In genomic region chr14:21044106-21044618, GRCh38 we compare ENCODE assay signal across 16 cellular contexts. TPM values are rescaled to one million over a fixed set of nuclear protein-coding genes. Genes with fewer than 3 reads are reported as not detected.
DNase-seq lines count a peak whose midpoint lies in the region; ATAC-seq and TF ChIP-seq lines count a peak whose summit lies in the region.
"Had no signal": no experiment of that assay in that cellular context is flagged by ENCODE, and none has a peak within 500 bp of the region (broad histone marks: within the 10 kb centered on the region; RNA-seq: fewer than 3 reads in every experiment).

No MANE protein-coding gene starts in this region.

- in situ Hi-C loops in ACHN (cut with HindIII; ENCODE audit: low pct_ligation_motif_present, low pct_unique_long_range_greater_than_20kb, low sequenced_read_pairs): no loop called here

- peak; percentile 22 for ATAC-seq in Right ventricle myocardium inferior
- ATAC-seq in left lobe of liver: peak; percentile 58
- ATAC-seq: HCT116, Panc1 had no signal

- intact Hi-C loops in Right ventricle myocardium inferior (cut with DNase I): loop anchor here (5.0 kb wide), 1 partner anchor 362 kb away; the partner anchor contains the start of gene RNASE4

- no peak overlapping the region for H3K4me3 ChIP-seq in right atrium auricular region
- H3K4me3 ChIP-seq: vagina had no signal

- no peaks in the 10 kb centered on the region for H3K27me3 ChIP-seq in right atrium auricular region
- H3K27me3 ChIP-seq: vagina had no signal

- peaks cover 0 to 46% of the 10 kb centered on the region in 2 donors for H3K4me1 ChIP-seq in right atrium auricular region

- TF ChIP-seq CTCF in right atrium auricular region (IDR thresholded peaks at IDR 0.05): no peak

- H3K9me3 ChIP-seq in right atrium auricular region: no peaks in the 10 kb centered on the region
- H3K9me3 ChIP-seq: vagina had no signal

- H3K27ac ChIP-seq in right atrium auricular region: no peak overlapping the region
- H3K27ac ChIP-seq: vagina had no signal

- H3K36me3 ChIP-seq in right atrium auricular region: no peaks in the 10 kb centered on the region
- H3K36me3 ChIP-seq: vagina had no signal

- DNase-seq in Right ventricle myocardium inferior (ENCODE audit: missing footprints): no peak
- DNase-seq in right atrium auricular region (ENCODE audit: low spot score): no peak
- peak; percentile 83 for DNase-seq in UCSD-AML1 (lab: John Stamatoyannopoulos, UW; ENCODE audit: unreplicated experiment)
- peak; percentile 66 for DNase-seq in left lobe of liver (ENCODE audit: low spot score)
- DNase-seq in ACHN: no peak
- DNase-seq in GOT3 (lab: John Stamatoyannopoulos, UW): no peak
- DNase-seq in NCI-H1436 (lab: John Stamatoyannopoulos, UW): no peak
- DNase-seq in effector CD4-positive, alpha-beta T cell: no peak
- DNase-seq: activated CD4-positive, alpha-beta T cell treated with anti-CD3 and anti-CD28 coated beads for 1 hour; foreskin melanocyte; mammary epithelial cell; NCI-H146 had no signal

RNA-seq across cellular contexts. Expression of gene RNASE7, which starts 2.0 kb away (rescaled TPM):
- total RNA-seq in Right ventricle myocardium inferior: not detected
- total RNA-seq in right atrium auricular region: not detected
- 0.13 TPM for total RNA-seq in left lobe of liver
- total RNA-seq: chondrocyte had no signal

RNA-seq across cellular contexts. Expression of gene RNASE13, which starts 9.6 kb away (rescaled TPM):
- total RNA-seq in Right ventricle myocardium inferior (not detected), right atrium auricular region (not detected), left lobe of liver (0.10 TPM)
- total RNA-seq: chondrocyte, mammary epithelial cell, vagina had no signal

RNA-seq across cellular contexts. Expression of gene RNASE8, which starts 13.5 kb away (rescaled TPM):
- not detected for total RNA-seq in Right ventricle myocardium inferior
- not detected for total RNA-seq in right atrium auricular region
- not detected for total RNA-seq in left lobe of liver
- total RNA-seq: chondrocyte, mammary epithelial cell, vagina had no signal

RNA-seq across cellular contexts. Expression of gene TPPP2, which starts 14.1 kb away (rescaled TPM):
- total RNA-seq in Right ventricle myocardium inferior (1.1 TPM), right atrium auricular region (under 1 TPM in 1 of 2 donors, not detected in 1; 0.86 TPM), left lobe of liver (4.6 TPM)
- total RNA-seq: chondrocyte, mammary epithelial cell, vagina had no signal

RNA-seq across cellular contexts. Expression of gene NDRG2, which starts 19.3 kb away (rescaled TPM):
- 321 TPM for total RNA-seq in Right ventricle myocardium inferior
- total RNA-seq in right atrium auricular region: 100 to 1,000 TPM; 335 to 360 TPM
- total RNA-seq in left lobe of liver: 165 TPM

Comparison
In these comparisons a context has a peak if more than half of its experiments do, and no peak if none do; other contexts are left out.
1. DNase-seq: peak in UCSD-AML1 (single experiment) and left lobe of liver (single experiment); none in Right ventricle myocardium inferior (single experiment), right atrium auricular region (single experiment), ACHN (single experiment), GOT3 (single experiment), NCI-H1436 (single experiment) and effector CD4-positive, alpha-beta T cell (single experiment).